In the genomic region with DNA sequence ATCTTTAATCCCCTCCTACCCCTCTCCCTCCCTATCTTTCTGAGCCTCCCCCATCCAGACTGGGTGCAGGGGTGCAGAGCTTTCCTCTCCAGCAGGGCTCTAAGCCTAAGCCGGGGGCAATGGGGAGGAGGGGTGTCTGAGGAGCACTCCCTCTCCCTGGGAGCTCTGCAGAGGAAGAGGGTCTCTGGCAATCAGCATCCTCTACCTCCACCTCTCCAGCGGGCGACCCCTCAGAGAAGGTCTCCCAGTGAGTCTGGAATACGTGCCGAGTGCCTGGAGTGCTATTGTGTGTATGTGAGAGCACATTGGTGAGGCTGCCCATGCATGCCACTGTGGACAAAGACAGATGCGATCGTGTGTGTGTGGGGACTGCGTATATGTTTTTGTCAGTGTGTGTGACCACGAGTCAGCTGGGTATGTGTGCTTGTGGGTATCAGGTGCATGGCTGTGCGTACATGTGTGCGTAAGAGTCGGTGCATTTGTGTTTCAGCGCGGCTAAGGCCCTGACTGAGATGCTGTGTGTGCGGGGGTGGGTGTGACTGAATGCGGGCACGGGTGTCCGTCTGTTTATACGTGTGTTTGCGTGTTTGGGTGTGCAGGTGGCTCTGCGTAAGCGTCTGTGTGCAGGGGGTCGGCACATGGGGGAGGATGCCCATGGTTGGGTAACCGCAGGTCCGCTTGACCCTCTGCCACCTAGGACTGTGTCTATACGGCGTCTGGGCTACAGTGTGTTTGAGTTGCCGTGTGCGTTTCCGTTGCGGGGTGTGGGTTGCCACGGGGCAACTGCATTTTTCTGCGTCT, we compare ENCODE assay signal across 17 cellular contexts. TPM values are rescaled to one million over a fixed set of nuclear protein-coding genes. Genes with fewer than 3 reads are reported as not detected.
"Had no signal": no experiment of that assay in that cellular context is flagged by ENCODE, and none has a peak within 500 bp of the region (broad histone marks: within the 10 kb centered on the region; RNA-seq: fewer than 3 reads in every experiment).

No MANE protein-coding gene starts in this region.

- FAIRE-seq: endometrium had no signal

- H3K36me3 Mint-ChIP-seq: activated naive CD4-positive, alpha-beta T cell treated with anti-CD3 and anti-CD28 coated beads, Interleukin-2, amount 50 U/mL, for 72 hours; memory B cell; stimulated activated memory B cell treated with anti-CD40 and anti-IgM and Interleukin-4, amounts not matched to agents 10 μg/mL and 1 μg/mL and 100 μg/mL, for 72 hours had no signal

- H3K9me3 Mint-ChIP-seq: activated naive CD4-positive, alpha-beta T cell treated with anti-CD3 and anti-CD28 coated beads, Interleukin-2, amount 50 U/mL, for 72 hours; activated T-cell treated with anti-CD3 and anti-CD28 coated beads, Interleukin-2, amount 50 U/mL, for 24 hours had no signal

- H3K27ac Mint-ChIP-seq: activated naive CD4-positive, alpha-beta T cell treated with anti-CD3 and anti-CD28 coated beads, Interleukin-2, amount 50 U/mL, for 72 hours; activated T-cell treated with anti-CD3 and anti-CD28 coated beads, Interleukin-2, amount 50 U/mL, for 24 hours; memory B cell; stimulated activated memory B cell treated with anti-CD40 and anti-IgM and Interleukin-4, amounts not matched to agents 10 μg/mL and 1 μg/mL and 100 μg/mL, for 72 hours had no signal

- H3K36me3 ChIP-seq: esophagus muscularis mucosa, left lung, tibial nerve had no signal

- H3K9me3 ChIP-seq: esophagus muscularis mucosa, left lung, tibial nerve had no signal

- ATAC-seq: activated naive CD4-positive, alpha-beta T cell treated with anti-CD3 and anti-CD28 coated beads, Interleukin-2, amount 50 U/mL, for 72 hours; left lung; right cardiac atrium; stimulated activated memory B cell treated with anti-CD40 and anti-IgM and Interleukin-4, amounts not matched to agents 10 μg/mL and 1 μg/mL and 100 μg/mL, for 72 hours had no signal

- H3K4me3 Mint-ChIP-seq: activated T-cell treated with anti-CD3 and anti-CD28 coated beads, Interleukin-2, amount 50 U/mL, for 24 hours; memory B cell; stimulated activated memory B cell treated with anti-CD40 and anti-IgM and Interleukin-4, amounts not matched to agents 10 μg/mL and 1 μg/mL and 100 μg/mL, for 72 hours had no signal

- DNase-seq: activated CD4-positive, alpha-beta T cell treated with anti-CD3 and anti-CD28 coated beads, Interleukin-2, amount 50 U/mL, for 4 hours; activated CD4-positive, CD25-positive, alpha-beta regulatory T cell treated with anti-CD3 and anti-CD28 coated beads, Interleukin-2, amount 50 U/mL, for 72 hours; activated effector memory CD4-positive, alpha-beta T cell treated with Interleukin-2 at 50 U/mL for 16 hours; activated T-cell treated with anti-CD3 and anti-CD28 coated beads, Interleukin-2, amount 50 U/mL, for 24 hours; amniotic stem cell; stimulated activated CD4-positive, alpha-beta T cell treated with anti-CD3 and anti-CD28 coated beads, Interleukin-1b, Interleukin-23, amount 100 ng/mL, for 48 hours had no signal

- H3K4me1 ChIP-seq: left lung had no signal

- H3K27ac ChIP-seq: esophagus muscularis mucosa, left lung, tibial nerve had no signal

- H3K4me3 ChIP-seq: esophagus muscularis mucosa, left lung, tibial nerve had no signal

- H3K4me1 Mint-ChIP-seq: memory B cell; stimulated activated memory B cell treated with anti-CD40 and anti-IgM and Interleukin-4, amounts not matched to agents 10 μg/mL and 1 μg/mL and 100 μg/mL, for 72 hours had no signal

RNA-seq across cellular contexts. Expression of a gene that starts 0.9 kb away (rescaled TPM):
- total RNA-seq: activated naive CD4-positive, alpha-beta T cell treated with anti-CD3 and anti-CD28 coated beads, Interleukin-2, amount 50 U/mL, for 72 hours; dermis microvascular lymphatic vessel endothelial cell; fibroblast of villous mesenchyme; right cardiac atrium; T-helper 2 cell treated with Interferon-gamma antibody and Interleukin-4, amounts not matched to agents 100 ng/mL and 5 ng/mL, for 36 hours; tibial nerve had no signal
